13 cellular contexts compared by ENCODE assay signal in the genomic region with DNA sequence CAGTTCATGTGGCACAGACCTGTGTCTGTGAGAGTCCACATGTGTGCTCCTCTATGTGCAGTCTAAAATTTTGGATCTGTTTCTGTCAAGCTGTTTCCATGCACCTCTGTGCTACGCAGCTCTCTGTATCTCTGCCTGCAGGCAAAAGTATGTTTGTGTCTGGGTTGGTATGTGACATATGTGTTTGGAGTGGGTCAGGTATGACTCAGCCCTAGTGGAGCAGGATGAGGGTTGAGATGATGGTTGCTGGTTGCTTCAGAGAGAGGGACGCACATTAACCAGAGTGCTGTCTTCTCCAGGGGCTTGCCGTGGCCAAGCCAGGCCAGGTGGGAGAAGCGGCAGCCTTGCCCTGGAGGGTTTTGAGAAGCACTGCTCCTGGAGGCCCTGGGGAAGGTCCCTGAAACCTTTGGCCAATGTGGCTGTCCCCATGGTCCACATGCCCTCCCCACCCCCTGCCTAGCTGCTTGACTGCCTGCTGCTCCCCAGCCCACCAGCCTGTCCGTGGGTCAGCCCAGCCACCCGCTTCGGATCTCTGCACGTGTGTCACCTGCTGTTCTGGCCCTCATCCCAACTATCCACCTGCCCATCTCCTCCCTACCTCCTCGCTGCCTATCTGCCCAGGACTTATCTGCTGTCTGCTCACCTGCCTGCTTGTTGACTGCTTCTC. TPM values are rescaled to one million over a fixed set of nuclear protein-coding genes. Genes with fewer than 3 reads are reported as not detected.
A peak's percentile ranks its signal among the peaks of the same experiment; 100 is the strongest.
DNase-seq lines count a peak whose midpoint lies in the region; ATAC-seq and TF ChIP-seq lines count a peak whose summit lies in the region.
"Had no signal": no experiment of that assay in that cellular context is flagged by ENCODE, and none has a peak within 500 bp of the region (broad histone marks: within the 10 kb centered on the region; RNA-seq: fewer than 3 reads in every experiment).

No MANE protein-coding gene starts in this region.

- no peaks in the 10 kb centered on the region for H3K36me3 Mint-ChIP-seq in naive thymus-derived CD4-positive, alpha-beta T cell
- no peaks in the 10 kb centered on the region for H3K36me3 Mint-ChIP-seq in stimulated activated memory B cell treated with anti-CD40 and anti-IgM and Interleukin-4, amounts not matched to agents 10 μg/mL and 1 μg/mL and 100 μg/mL, for 72 hours
- H3K36me3 Mint-ChIP-seq: CD4-positive, alpha-beta memory T cell had no signal

- H3K27me3 Mint-ChIP-seq in naive thymus-derived CD4-positive, alpha-beta T cell: peaks cover 0 to 12% (median 0%) of the 10 kb centered on the region in 5 donors
- H3K27me3 Mint-ChIP-seq in stimulated activated memory B cell treated with anti-CD40 and anti-IgM and Interleukin-4, amounts not matched to agents 10 μg/mL and 1 μg/mL and 100 μg/mL, for 72 hours: peaks cover 44% of the 10 kb centered on the region
- H3K27me3 Mint-ChIP-seq: CD4-positive, alpha-beta memory T cell had no signal

- in situ Hi-C loops in brain microvascular endothelial cell (cut with HindIII; ENCODE audit: low pct_ligation_motif_present, low sequenced_read_pairs): no loop called here

- TF ChIP-seq CTCF in brain microvascular endothelial cell (IDR thresholded peaks at IDR 0.05; ENCODE audit: low read depth, low read length, missing control alignments): no peak

- no peaks in the 10 kb centered on the region for H3K9me3 ChIP-seq in naive thymus-derived CD4-positive, alpha-beta T cell (ENCODE audit: control insufficient read depth in 2 of 3, low read length in 3 of 3)

- H3K9me3 Mint-ChIP-seq in naive thymus-derived CD4-positive, alpha-beta T cell: no peaks in the 10 kb centered on the region
- no peaks in the 10 kb centered on the region for H3K9me3 Mint-ChIP-seq in stimulated activated memory B cell treated with anti-CD40 and anti-IgM and Interleukin-4, amounts not matched to agents 10 μg/mL and 1 μg/mL and 100 μg/mL, for 72 hours
- H3K9me3 Mint-ChIP-seq: CD4-positive, alpha-beta memory T cell; T-helper 1 cell treated with Interleukin-12 subunit alpha and Interleukin-12 subunit beta and Interleukin-4 antibody, amounts not matched to agents 30 μg/mL and 1 μg/mL, for 36 hours had no signal

- H3K4me3 Mint-ChIP-seq in naive thymus-derived CD4-positive, alpha-beta T cell: no peak overlapping the region
- H3K4me3 Mint-ChIP-seq in stimulated activated memory B cell treated with anti-CD40 and anti-IgM and Interleukin-4, amounts not matched to agents 10 μg/mL and 1 μg/mL and 100 μg/mL, for 72 hours: no peak overlapping the region
- H3K4me3 Mint-ChIP-seq: T-helper 1 cell treated with Interleukin-12 subunit alpha and Interleukin-12 subunit beta and Interleukin-4 antibody, amounts not matched to agents 30 μg/mL and 1 μg/mL, for 36 hours had no signal

- peak overlapping the region in 2 of 9 donors; percentile 31 to 44 for H3K27ac Mint-ChIP-seq in naive thymus-derived CD4-positive, alpha-beta T cell
- no peak overlapping the region for H3K27ac Mint-ChIP-seq in stimulated activated memory B cell treated with anti-CD40 and anti-IgM and Interleukin-4, amounts not matched to agents 10 μg/mL and 1 μg/mL and 100 μg/mL, for 72 hours
- H3K27ac Mint-ChIP-seq: T-helper 1 cell treated with Interleukin-12 subunit alpha and Interleukin-12 subunit beta and Interleukin-4 antibody, amounts not matched to agents 30 μg/mL and 1 μg/mL, for 36 hours had no signal

- no peak overlapping the region for H3K27ac ChIP-seq in brain microvascular endothelial cell
- no peak overlapping the region for H3K27ac ChIP-seq in naive thymus-derived CD4-positive, alpha-beta T cell (ENCODE audit: low read depth, low read length)

- POLR2A ChIA-PET in naive thymus-derived CD4-positive, alpha-beta T cell (lab: Charles Lee): no interaction called here

- no peaks in the 10 kb centered on the region for H3K36me3 ChIP-seq in brain microvascular endothelial cell (replicated peaks)
- no peaks in the 10 kb centered on the region for H3K36me3 ChIP-seq in naive thymus-derived CD4-positive, alpha-beta T cell (ENCODE audit: control insufficient read depth in 2 of 3, insufficient read depth in 3 of 3, low read length in 3 of 3)

- DNase-seq in ELR (ENCODE audit: low read depth) (peak; percentile 73), NCI-H2029 treated with DMSO at 0.1 percent for 48 hours (lab: John Stamatoyannopoulos, UW) (peak; percentile 15), brain microvascular endothelial cell (peak; percentile 62), kidney tubule cell (ENCODE audit: low spot score) (peak; percentile 63), hypothalamus (lab: John Stamatoyannopoulos, UW) (no peak)
- no peak for DNase-seq in naive thymus-derived CD4-positive, alpha-beta T cell
- DNase-seq: activated naive CD4-positive, alpha-beta T cell; CD4-positive, alpha-beta memory T cell; cerebellar nuclear complex had no signal

- ATAC-seq in GM18867 (IDR thresholded peaks at IDR 0.05; ENCODE audit: unreplicated experiment): no peak
- ATAC-seq in naive thymus-derived CD4-positive, alpha-beta T cell: no peak
- ATAC-seq in stimulated activated memory B cell treated with anti-CD40 and anti-IgM and Interleukin-4, amounts not matched to agents 10 μg/mL and 1 μg/mL and 100 μg/mL, for 72 hours: no peak
- ATAC-seq: right cardiac atrium had no signal

- peaks cover 10 to 11% of the 10 kb centered on the region in 2 donors for H3K4me1 ChIP-seq in naive thymus-derived CD4-positive, alpha-beta T cell (ENCODE audit: control insufficient read depth in 2 of 2, insufficient read depth in 2 of 2, low read length in 2 of 2)

- CTCF ChIA-PET in naive thymus-derived CD4-positive, alpha-beta T cell (lab: Charles Lee): interaction anchor here (0.6 to 2.5 kb wide), 2 partner anchors 15 to 112 kb away, joined by 3 to 9 read pairs; no protein-coding TSS in a partner anchor

- H3K4me3 ChIP-seq in brain microvascular endothelial cell (ENCODE audit: low read depth, low read length): no peak overlapping the region
- no peak overlapping the region for H3K4me3 ChIP-seq in naive thymus-derived CD4-positive, alpha-beta T cell (ENCODE audit: low read length)

- intact Hi-C loops in naive thymus-derived CD4-positive, alpha-beta T cell (cut with micrococcal nuclease): no loop called here

- peaks cover 6 to 27% (median 13%) of the 10 kb centered on the region in 7 donors for H3K4me1 Mint-ChIP-seq in naive thymus-derived CD4-positive, alpha-beta T cell
- peaks cover 11% of the 10 kb centered on the region for H3K4me1 Mint-ChIP-seq in stimulated activated memory B cell treated with anti-CD40 and anti-IgM and Interleukin-4, amounts not matched to agents 10 μg/mL and 1 μg/mL and 100 μg/mL, for 72 hours

- H3K27me3 ChIP-seq in brain microvascular endothelial cell (replicated peaks): no peaks in the 10 kb centered on the region
- no peaks in the 10 kb centered on the region for H3K27me3 ChIP-seq in naive thymus-derived CD4-positive, alpha-beta T cell (ENCODE audit: control insufficient read depth in 2 of 2, insufficient read depth in 2 of 2, low read length in 2 of 2)

RNA-seq across cellular contexts. Expression of a gene that starts 4.1 kb away (rescaled TPM):
- total RNA-seq in naive thymus-derived CD4-positive, alpha-beta T cell: 10 to 100 TPM in 1 of 5 experiments, 1 to 10 TPM in 4; 1.5 to 12.5 (median 2.2) TPM
- polyA plus RNA-seq in naive thymus-derived CD4-positive, alpha-beta T cell: under 1 TPM; 0.43 to 0.66 TPM

RNA-seq across cellular contexts. Expression of a gene that starts 21.4 kb away (rescaled TPM):
- 10 to 100 TPM in 1 of 5 experiments, 1 to 10 TPM in 4; 2.7 to 21.7 (median 3.1) TPM for total RNA-seq in naive thymus-derived CD4-positive, alpha-beta T cell
- under 1 TPM; 0.17 to 0.37 TPM for polyA plus RNA-seq in naive thymus-derived CD4-positive, alpha-beta T cell
- polyA plus RNA-seq: CD4-positive, alpha-beta memory T cell had no signal

RNA-seq across cellular contexts. Expression of a gene that starts 58.2 kb away (rescaled TPM):
- total RNA-seq in naive thymus-derived CD4-positive, alpha-beta T cell: 10 to 100 TPM; 27.6 to 56.8 (median 48.2) TPM
- 10 to 100 TPM; 28.0 to 43.1 TPM for polyA plus RNA-seq in naive thymus-derived CD4-positive, alpha-beta T cell

Comparison
In these comparisons a context has a peak if more than half of its experiments do, and no peak if none do; other contexts are left out.
1. DNase-seq: peak in ELR (single experiment), NCI-H2029 treated with DMSO at 0.1 percent for 48 hours (single experiment), brain microvascular endothelial cell (single experiment) and kidney tubule cell (single experiment); none in hypothalamus (0 of 51) and naive thymus-derived CD4-positive, alpha-beta T cell (0 of 9).